ENCODE assay signal across 13 cellular contexts in the genomic region with DNA sequence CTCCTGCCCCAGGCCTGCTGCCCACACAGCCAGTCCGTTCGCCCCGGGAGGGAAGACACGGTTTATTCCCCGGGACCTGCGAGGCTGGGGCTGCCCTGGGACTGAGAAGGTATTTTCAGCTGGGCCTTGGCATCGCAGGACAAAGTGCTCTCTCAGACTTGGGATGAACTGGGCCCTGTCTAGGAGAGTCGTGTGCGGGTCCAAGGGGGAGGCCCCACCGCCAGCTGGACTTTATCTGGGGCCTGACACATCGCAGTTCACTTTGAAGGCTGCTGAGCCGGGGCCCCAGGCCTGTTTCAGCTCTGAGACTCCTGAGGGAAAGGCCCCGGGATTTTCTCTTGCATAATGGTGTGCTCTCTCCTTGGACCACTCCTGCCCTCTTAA. TPM values are rescaled to one million over a fixed set of nuclear protein-coding genes. Genes with fewer than 3 reads are reported as not detected.
DNase-seq lines count a peak whose midpoint lies in the region; ATAC-seq and TF ChIP-seq lines count a peak whose summit lies in the region.
"Had no signal": no experiment of that assay in that cellular context is flagged by ENCODE, and none has a peak within 500 bp of the region (broad histone marks: within the 10 kb centered on the region; RNA-seq: fewer than 3 reads in every experiment).

No MANE protein-coding gene starts in this region.

- no peaks in the 10 kb centered on the region for H3F3A ChIP-seq in neural progenitor cell (ENCODE audit: low read depth)

- no peak overlapping the region for H3K4me3 ChIP-seq in Peyer's patch
- no peak overlapping the region for H3K4me3 ChIP-seq in fibroblast of villous mesenchyme (ENCODE audit: low read depth, low read length)
- H3K4me3 ChIP-seq in mucosa of stomach (ENCODE audit: low read length): no peak overlapping the region
- H3K4me3 ChIP-seq in testis: no peak overlapping the region
- no peak overlapping the region for H3K4me3 ChIP-seq in neural progenitor cell

- TF ChIP-seq CTCF in Peyer's patch (IDR thresholded peaks at IDR 0.05) (no peak), fibroblast of villous mesenchyme (IDR thresholded peaks at IDR 0.05; ENCODE audit: insufficient read depth, low read depth, low read length) (no peak), testis (IDR thresholded peaks at IDR 0.05) (no peak), neural progenitor cell (IDR thresholded peaks at IDR 0.05) (no peak)

- H3K27ac ChIP-seq in Peyer's patch (peak overlapping the region; percentile 59 to 92 (median 68)), testis (peak overlapping the region; percentile 68 to 77), neural progenitor cell (no peak overlapping the region)

- H3K4me2 ChIP-seq in neural progenitor cell: no peak overlapping the region

- H4K20me1 ChIP-seq in neural progenitor cell (ENCODE audit: low read depth): no peaks in the 10 kb centered on the region

- no peak overlapping the region for H2AFZ ChIP-seq in neural progenitor cell (replicated peaks)

- H3K9me3 ChIP-seq in Peyer's patch (no peaks in the 10 kb centered on the region), mucosa of stomach (ENCODE audit: control insufficient read depth, low read length) (no peaks in the 10 kb centered on the region), testis (no peaks in the 10 kb centered on the region), neural progenitor cell (ENCODE audit: low read depth) (no peaks in the 10 kb centered on the region)

- no peak for TF ChIP-seq POLR2A in Peyer's patch (IDR thresholded peaks at IDR 0.05)
- no peak for TF ChIP-seq POLR2A in testis (IDR thresholded peaks at IDR 0.05)

- peaks cover 25% of the 10 kb centered on the region for H3K27me3 Mint-ChIP-seq in neural progenitor cell (ENCODE audit: insufficient read depth, low read depth)

- H3K27me3 ChIP-seq in Peyer's patch: no peaks in the 10 kb centered on the region
- H3K27me3 ChIP-seq in mucosa of stomach (ENCODE audit: control insufficient read depth, insufficient read depth, low read length): no peaks in the 10 kb centered on the region
- H3K27me3 ChIP-seq in testis: no peaks in the 10 kb centered on the region
- peaks cover 27% of the 10 kb centered on the region for H3K27me3 ChIP-seq in neural progenitor cell

- H3K4me3 Mint-ChIP-seq in neural progenitor cell: no peak overlapping the region
- H3K4me3 Mint-ChIP-seq: activated CD4-positive, alpha-beta T cell treated with anti-CD3 and anti-CD28 coated beads, Interleukin-2, amount 10 ng/mL, durations not matched to agents 7 days and 5 days; CD8-positive, alpha-beta memory T cell had no signal

- H3K4me1 Mint-ChIP-seq in neural progenitor cell: peaks cover 47% of the 10 kb centered on the region
- H3K4me1 Mint-ChIP-seq: activated CD4-positive, alpha-beta T cell treated with anti-CD3 and anti-CD28 coated beads, Interleukin-2, amount 10 ng/mL, durations not matched to agents 7 days and 5 days; CD8-positive, alpha-beta memory T cell had no signal

- WGBS in testis, 2 donors: 44 to 59% methylated on average over 10 to 13 of the region's 13 CpGs

- no peak for ATAC-seq in GM18907 (IDR thresholded peaks at IDR 0.05; ENCODE audit: unreplicated experiment)
- no peak for ATAC-seq in GM21723 (IDR thresholded peaks at IDR 0.05; ENCODE audit: unreplicated experiment)

- H3K4me1 ChIP-seq in Peyer's patch: no peaks in the 10 kb centered on the region
- peaks cover 11% of the 10 kb centered on the region for H3K4me1 ChIP-seq in mucosa of stomach (ENCODE audit: control insufficient read depth, insufficient read depth, low read length)
- H3K4me1 ChIP-seq in testis: peaks cover 45% of the 10 kb centered on the region
- no peaks in the 10 kb centered on the region for H3K4me1 ChIP-seq in neural progenitor cell

- peak overlapping the region; percentile 10 for H3K9ac ChIP-seq in mucosa of stomach (ENCODE audit: low read length)
- no peak overlapping the region for H3K9ac ChIP-seq in neural progenitor cell

- intact Hi-C loops in testis (cut with DNase I; ENCODE audit: low total_unique reads): no loop called here

- H3K27ac Mint-ChIP-seq in neural progenitor cell: no peak overlapping the region
- H3K27ac Mint-ChIP-seq: activated CD4-positive, alpha-beta T cell treated with anti-CD3 and anti-CD28 coated beads, Interleukin-2, amount 10 ng/mL, durations not matched to agents 7 days and 5 days; CD8-positive, alpha-beta memory T cell had no signal

- H3K36me3 Mint-ChIP-seq in neural progenitor cell: no peaks in the 10 kb centered on the region
- H3K36me3 Mint-ChIP-seq: CD8-positive, alpha-beta memory T cell had no signal

- peak in 1 of 3 donors; percentile 60 for DNase-seq in Peyer's patch
- DNase-seq in fibroblast of villous mesenchyme (ENCODE audit: low read depth): peak; percentile 98
- DNase-seq in testis: peak; percentile 53
- DNase-seq in neural progenitor cell (ENCODE audit: low spot score): no peak
- DNase-seq in T-helper 9 cell: no peak
- DNase-seq: activated CD4-positive, alpha-beta T cell treated with anti-CD3 and anti-CD28 coated beads, Interleukin-2, amount 10 ng/mL, durations not matched to agents 7 days and 5 days; activated effector memory CD4-positive, alpha-beta T cell treated with anti-CD3 and anti-CD28 coated beads, Interleukin-2, amount 50 U/mL, for 16 hours; CD8-positive, alpha-beta memory T cell; NCI-H1417 treated with DMSO at 0.1 percent for 48 hours; NCI-H82 had no signal

- H3K36me3 ChIP-seq in Peyer's patch (no peaks in the 10 kb centered on the region), mucosa of stomach (ENCODE audit: control insufficient read depth, insufficient read depth, low read length) (no peaks in the 10 kb centered on the region), testis (ENCODE audit: low read depth, missing control alignments) (no peaks in the 10 kb centered on the region), neural progenitor cell (no peaks in the 10 kb centered on the region)

- no peaks in the 10 kb centered on the region for H3K9me3 Mint-ChIP-seq in neural progenitor cell
- H3K9me3 Mint-ChIP-seq: activated CD4-positive, alpha-beta T cell treated with anti-CD3 and anti-CD28 coated beads, Interleukin-2, amount 10 ng/mL, durations not matched to agents 7 days and 5 days had no signal

- H3K79me2 ChIP-seq in neural progenitor cell (ENCODE audit: low read depth): no peaks in the 10 kb centered on the region

RNA-seq across cellular contexts. Expression of gene CRISPLD2, which starts 6.8 kb away (rescaled TPM):
- total RNA-seq in Peyer's patch: 100 to 1,000 TPM in 2 of 4 donors, 10 to 100 TPM in 2; 19.6 to 319 (median 84.3) TPM
- total RNA-seq in fibroblast of villous mesenchyme: 44.0 and 87.3 TPM in 2 replicates
- total RNA-seq in testis: 10 to 100 TPM; 47.7 to 59.6 TPM
- 48.8 TPM for polyA plus RNA-seq in testis (ENCODE audit: insufficient read depth, low read depth, low replicate concordance)
- total RNA-seq in neural progenitor cell (ENCODE audit: low replicate concordance): 0.11 and 0.50 TPM in 2 replicates

Comparison
In these comparisons a context has a peak if more than half of its experiments do, and no peak if none do; other contexts are left out.
1. DNase-seq: peak in fibroblast of villous mesenchyme (single experiment) and testis (single experiment); none in neural progenitor cell (single experiment) and T-helper 9 cell (single experiment).
2. RNA of gene CRISPLD2, which starts 6.8 kb away (total RNA-seq): 19.6 to 319 TPM in Peyer's patch, 47.7 to 59.6 TPM in testis and 44.0 to 87.3 TPM in fibroblast of villous mesenchyme; 0.11 to 0.50 TPM in neural progenitor cell; every median in the first group is over 10 times any median in the second.